In the genomic region with DNA sequence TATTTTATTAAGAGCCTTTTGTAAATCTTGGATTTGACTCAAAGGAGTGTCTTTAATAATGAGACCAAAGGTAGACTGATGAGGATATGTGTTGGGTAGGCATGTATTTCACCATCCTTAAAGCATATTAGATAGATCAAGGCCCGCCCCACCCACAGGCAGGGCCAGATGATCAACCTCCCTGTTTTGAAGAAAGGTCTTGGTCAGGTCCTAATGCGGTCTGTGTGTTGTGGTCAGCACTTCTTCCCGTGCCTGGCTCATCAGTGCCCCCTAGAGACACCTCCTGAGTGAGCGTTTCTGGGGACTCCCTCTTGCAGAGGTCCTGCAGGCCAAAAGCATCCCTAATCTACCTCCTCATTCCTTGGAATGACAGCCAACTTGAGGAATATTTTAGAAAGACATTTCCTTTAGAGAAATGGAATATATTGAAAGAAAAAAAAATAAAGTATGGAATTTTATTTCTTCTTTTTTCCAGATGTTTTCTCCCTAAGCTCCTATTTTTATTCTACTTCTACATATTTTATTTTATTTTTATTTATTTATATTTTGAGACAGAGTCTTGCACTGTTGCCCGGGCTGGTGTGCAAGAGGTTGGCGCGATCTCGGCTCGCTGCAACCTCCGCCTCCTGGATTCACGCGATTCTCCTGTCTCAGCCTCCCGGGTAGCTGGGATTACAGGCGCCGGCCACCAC, we compare ENCODE assay signal across 1 cellular context.
TF ChIP-seq lines count a peak whose summit lies in the region.

No MANE protein-coding gene starts in this region.

TF ChIP-seq in K562, 482 proteins besides CTCF, POLR2A, EP300 and RAD21 (continued from another document):
- TF ChIP-seq, protein P1, sequence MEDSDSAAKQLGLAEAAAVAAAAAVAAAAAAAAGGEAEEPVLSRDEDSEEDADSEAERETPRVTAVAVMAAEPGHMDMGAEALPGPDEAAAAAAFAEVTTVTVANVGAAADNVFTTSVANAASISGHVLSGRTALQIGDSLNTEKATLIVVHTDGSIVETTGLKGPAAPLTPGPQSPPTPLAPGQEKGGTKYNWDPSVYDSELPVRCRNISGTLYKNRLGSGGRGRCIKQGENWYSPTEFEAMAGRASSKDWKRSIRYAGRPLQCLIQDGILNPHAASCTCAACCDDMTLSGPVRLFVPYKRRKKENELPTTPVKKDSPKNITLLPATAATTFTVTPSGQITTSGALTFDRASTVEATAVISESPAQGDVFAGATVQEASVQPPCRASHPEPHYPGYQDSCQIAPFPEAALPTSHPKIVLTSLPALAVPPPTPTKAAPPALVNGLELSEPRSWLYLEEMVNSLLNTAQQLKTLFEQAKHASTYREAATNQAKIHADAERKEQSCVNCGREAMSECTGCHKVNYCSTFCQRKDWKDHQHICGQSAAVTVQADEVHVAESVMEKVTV (CRISPR knock-in tag; IDR thresholded peaks at IDR 0.05): peak; percentile 48
- peak; percentile 61; the same call in 1 of the 2 replicates for TF ChIP-seq TCF7 (IDR thresholded peaks at IDR 0.05; ENCODE audit: borderline replicate concordance)
- no peak for TF ChIP-seq E4F1 (CRISPR knock-in tag; IDR thresholded peaks at IDR 0.05; ENCODE audit: borderline replicate concordance)
- TF ChIP-seq RBBP5 (IDR thresholded peaks at IDR 0.05; ENCODE audit: borderline replicate concordance, insufficient read depth, low read length, poor library complexity, severe bottlenecking): no peak
- 0 out of 4 replicates have a peak, but pooled peaks of 1 of the 2 experiments have one; percentile 61 for TF ChIP-seq MLLT1 (IDR thresholded peaks at IDR 0.05)
- TF ChIP-seq MAFK (IDR thresholded peaks at IDR 0.05; ENCODE audit: low read length): peak; percentile 40; the same call in 1 of the 2 replicates
- TF ChIP-seq BHLHE40 (IDR thresholded peaks at IDR 0.05; ENCODE audit: low read length): peak; percentile 52
- TF ChIP-seq CBFB (CRISPR knock-in tag; IDR thresholded peaks at IDR 0.05): 0 out of 2 replicates have a peak, but pooled peaks have one; percentile 52
- TF ChIP-seq ESRRA (IDR thresholded peaks at IDR 0.05; ENCODE audit: borderline replicate concordance, low read depth): peak; percentile 72; the same call in 1 of the 2 replicates
- TF ChIP-seq SMC3 (conservative IDR thresholded peaks at IDR 0.05; ENCODE audit: insufficient read depth, low read depth, low read length): peak; percentile 53
- TF ChIP-seq ZNF583 (CRISPR knock-in tag; IDR thresholded peaks at IDR 0.05): no peak
- 0 out of 2 replicates have a peak, but pooled peaks have one; percentile 34 for TF ChIP-seq CREM (IDR thresholded peaks at IDR 0.05; ENCODE audit: low read depth)
